23 cellular contexts compared by ENCODE assay signal in genomic region chr11:45094958-45095690, GRCh38. TPM values are rescaled to one million over a fixed set of nuclear protein-coding genes. Genes with fewer than 3 reads are reported as not detected.
DNase-seq lines count a peak whose midpoint lies in the region; ATAC-seq, FAIRE-seq and TF ChIP-seq lines count a peak whose summit lies in the region.
"Had no signal": no experiment of that assay in that cellular context is flagged by ENCODE, and none has a peak within 500 bp of the region (broad histone marks: within the 10 kb centered on the region; RNA-seq: fewer than 3 reads in every experiment).

No MANE protein-coding gene starts in this region.

- H3K79me2 ChIP-seq in HepG2 (ENCODE audit: insufficient read depth, low read length), result no peaks in the 10 kb centered on the region

- WGBS in HepG2 (ENCODE audit: low lambda C conversion rate), result 3% methylated on average over 7 of the region's 10 CpGs

- no peak for TF ChIP-seq CTCF in HepG2 (CRISPR knock-in tag; IDR thresholded peaks at IDR 0.05)
- TF ChIP-seq CTCF in foreskin keratinocyte (conservative IDR thresholded peaks at IDR 0.05), result no peak
- TF ChIP-seq CTCF in GM10248 (IDR thresholded peaks at IDR 0.05; ENCODE audit: control extremely low read depth, extremely low read depth, low read depth, missing control alignments), result no peak

- H3K27ac ChIP-seq in HepG2 (ENCODE audit: extremely low read length, insufficient read depth, low read length) (no peak overlapping the region), foreskin keratinocyte (no peak overlapping the region)
- H3K27ac ChIP-seq: gastrocnemius medialis, prostate gland had no signal

- CTCF ChIA-PET in HepG2 (lab: Yijun Ruan, JAX; ENCODE audit: low intra/inter-chr PET ratio, low total read pairs), result no interaction called here
- CTCF ChIA-PET in GM10248 (lab: Yijun Ruan, JAX), result interaction anchor here (0.6 to 21.9 kb wide), 5 partner anchors 10 to 238 kb away, joined by 3 to 899 read pairs (median 12); no protein-coding TSS in a partner anchor

- intact Hi-C loops in Right ventricle myocardium superior (cut with DNase I), result no loop called here
- intact Hi-C loops in cardiac septum (cut with DNase I), result no loop called here
- intact Hi-C loops in HepG2 (cut with micrococcal nuclease; ENCODE audit: unreplicated experiment), result no loop called here
- intact Hi-C loops in posterior vena cava (cut with DNase I), result no loop called here

- in situ Hi-C loops in HepG2 (cut with HindIII; ENCODE audit: extremely low pct_ligation_motif_present, low pct_unique_long_range_greater_than_20kb), result no loop called here

- ATAC-seq in Right ventricle myocardium superior (ENCODE audit: poor library complexity), result peak; percentile 51
- no peak for ATAC-seq in HepG2
- no peak for ATAC-seq in foreskin keratinocyte
- ATAC-seq: gastrocnemius medialis had no signal

- no peaks in the 10 kb centered on the region for H3K36me3 ChIP-seq in HepG2 (replicated peaks in 1 of 2; ENCODE audit: control insufficient read depth in 1 of 2, insufficient read depth in 2 of 2, low read length in 2 of 2)
- H3K36me3 ChIP-seq: gastrocnemius medialis, HAP-1, prostate gland had no signal

- POLR2A ChIA-PET in HepG2 (lab: Yijun Ruan, JAX) (no interaction called here), GM10248 (lab: Yijun Ruan, JAX) (no interaction called here)

- H3K9ac ChIP-seq in HepG2 (ENCODE audit: insufficient read depth, low read depth, low read length), result no peak overlapping the region

- no peak for TF ChIP-seq RAD21 in HepG2 (CRISPR knock-in tag; IDR thresholded peaks at IDR 0.05)

- FAIRE-seq in HepG2 (lab: Jason Lieb, UNC), result no peak
- FAIRE-seq: small intestine had no signal

- no TSS peak for BruUV-seq in HepG2 (replicated peaks; lab: Mats Ljungman, UMichigan)

- H3K9me3 ChIP-seq in HepG2 (ENCODE audit: low read length), result no peaks in the 10 kb centered on the region
- H3K9me3 ChIP-seq: gastrocnemius medialis, HAP-1, prostate gland had no signal

- peaks cover 0 to 10% of the 10 kb centered on the region in 2 experiments; a peak in 3 of 5 replicates for H3K27me3 ChIP-seq in HepG2 (ENCODE audit: control insufficient read depth in 1 of 2, insufficient read depth in 2 of 2, low read length in 2 of 2)
- no peaks in the 10 kb centered on the region for H3K27me3 ChIP-seq in foreskin keratinocyte

- H4K20me1 ChIP-seq in HepG2 (ENCODE audit: insufficient read depth, low read length), result no peaks in the 10 kb centered on the region; the same call in 1 of the 2 replicates

- H3K4me1 ChIP-seq in HepG2 (ENCODE audit: insufficient read depth, low read length) (no peaks in the 10 kb centered on the region), foreskin keratinocyte (peaks cover 15% of the 10 kb centered on the region)
- H3K4me1 ChIP-seq: HAP-1, prostate gland had no signal

- DNase-seq in NCI-H1105 (lab: John Stamatoyannopoulos, UW) (peak; percentile 9), NCI-H1105 treated with DMSO at 0.1 percent for 48 hours (lab: John Stamatoyannopoulos, UW) (no peak), Right ventricle myocardium superior (no peak), cardiac septum (ENCODE audit: low spot score) (no peak), HepG2 (ENCODE audit: low spot score) (no peak), posterior vena cava (ENCODE audit: low spot score) (no peak), foreskin keratinocyte (no peak), GM10248 (ENCODE audit: extremely low spot score) (no peak)
- DNase-seq: 8988T; activated CD4-positive, alpha-beta T cell treated with anti-CD3 and anti-CD28 coated beads, Interleukin-2, amount 10 ng/mL, durations not matched to agents 7 days and 5 days; activated naive CD4-positive, alpha-beta T cell treated with anti-CD3 and anti-CD28 coated beads, Interleukin-2, amount 50 U/mL, for 16 hours; anterior cingulate cortex; cerebellar nuclear complex; effector CD4-positive, alpha-beta T cell; EL; gastrocnemius medialis; KG1; NCI-H2107; small intestine; stimulated activated CD4-positive, alpha-beta T cell treated with anti-CD3 and anti-CD28 coated beads, Interleukin-2, amount 100 ng/mL, for 48 hours; trophoblast cell had no signal

- H3K4me2 ChIP-seq in HepG2 (ENCODE audit: low read depth, low read length), result no peak overlapping the region

- TF ChIP-seq POLR2A in HepG2 (IDR thresholded peaks at IDR 0.05; ENCODE audit: insufficient read depth in 1 of 2, low read depth in 2 of 2, low read length in 2 of 2), result no peak

- TF ChIP-seq EP300 in HepG2 (IDR thresholded peaks at IDR 0.05; ENCODE audit: low read depth in 2 of 2, low read length in 2 of 2) (no peak), HepG2 (CRISPR knock-in tag; IDR thresholded peaks at IDR 0.05; ENCODE audit: borderline replicate concordance) (no peak)

- H3K4me3 ChIP-seq in HepG2 (replicated peaks in 1 of 3; ENCODE audit: insufficient read depth in 1 of 3, low read depth in 2 of 3, low read length in 3 of 3), result no peak overlapping the region
- H3K4me3 ChIP-seq: gastrocnemius medialis, HAP-1, prostate gland had no signal

- no peak overlapping the region for H2AFZ ChIP-seq in HepG2 (ENCODE audit: low read length)

TF ChIP-seq in HepG2, 621 proteins besides CTCF, POLR2A, EP300 and RAD21:
- peak; percentile 2 for TF ChIP-seq PCBP2 (optimal IDR thresholded peaks at IDR 0.05; ENCODE audit: low read depth, low read length, poor library complexity, severe bottlenecking)
- no peak for TF ChIP-seq JARID2 (CRISPR knock-in tag; IDR thresholded peaks at IDR 0.05; ENCODE audit: insufficient replicate concordance)
- TF ChIP-seq SUZ12 (IDR thresholded peaks at IDR 0.05; ENCODE audit: low read depth, low read length), result no peak

RNA-seq across cellular contexts. Expression of gene PRDM11, which starts 51.3 kb away (rescaled TPM):
- total RNA-seq in Right ventricle myocardium superior (17.3 TPM), cardiac septum (20.7 TPM), HepG2 (2016; rRNA removed; fragmentation: Illumina TruSeq; extraction: Trizol) (4.1 and 4.7 TPM in 2 replicates), posterior vena cava (10 to 100 TPM; 21.1 to 24.5 TPM), foreskin keratinocyte (5.7 and 6.2 TPM in 2 replicates)
- 1.5 and 1.8 TPM in 2 replicates for total RNA-seq in HepG2 (2016; cell fraction: cytosol; rRNA removed; fragmentation: Illumina TruSeq; extraction: Trizol; ENCODE audit: low read depth)
- 3.4 and 4.3 TPM in 2 replicates for total RNA-seq in HepG2 (2016; cell fraction: insoluble cytoplasmic fraction; rRNA removed; fragmentation: Illumina TruSeq; extraction: Trizol)
- total RNA-seq in HepG2 (2016; cell fraction: membrane; rRNA removed; fragmentation: Illumina TruSeq; extraction: Trizol), result 3.9 and 5.2 TPM in 2 replicates
- total RNA-seq in HepG2 (2016; cell fraction: nucleus; rRNA removed; fragmentation: Illumina TruSeq; extraction: Trizol), result 4.6 and 6.1 TPM in 2 replicates
- polyA plus RNA-seq in HepG2 (2011; rRNA removed) (3.3 and 3.4 TPM in 2 replicates), foreskin keratinocyte (2.6 and 3.3 TPM in 2 replicates)
- 2.0 and 2.7 TPM in 2 replicates for polyA plus RNA-seq in HepG2 (2011; cell fraction: cytosol; rRNA removed)
- polyA plus RNA-seq in HepG2 (2011; cell fraction: nucleus; rRNA removed), result 6.4 and 6.7 TPM in 2 replicates
- polyA plus RNA-seq in HepG2 (2012), result 2.3 and 2.4 TPM in 2 replicates
- polyA plus RNA-seq in HepG2 (2016; cell fraction: cytosol; fragmentation: Illumina TruSeq; extraction: Trizol; ENCODE audit: low read depth), result 0.77 and 0.81 TPM in 2 replicates
- 2.8 and 4.0 TPM in 2 replicates for polyA plus RNA-seq in HepG2 (2016; cell fraction: insoluble cytoplasmic fraction; fragmentation: Illumina TruSeq; extraction: Trizol; ENCODE audit: low read depth)
- 2.1 and 2.4 TPM in 2 replicates for polyA plus RNA-seq in HepG2 (2016; cell fraction: membrane; fragmentation: Illumina TruSeq; extraction: Trizol; ENCODE audit: low read depth)
- 7.1 and 7.4 TPM in 2 replicates for polyA plus RNA-seq in HepG2 (2016; cell fraction: nucleus; fragmentation: Illumina TruSeq; extraction: Trizol; ENCODE audit: insufficient read depth, low read depth)
- 7.8 and 17.5 TPM in 2 replicates for polyA minus RNA-seq in HepG2 (2011; rRNA and poly(A)+ RNA removed; ENCODE audit: low replicate concordance)
- polyA minus RNA-seq in HepG2 (2011; cell fraction: cytosol; rRNA and poly(A)+ RNA removed), result 3.5 and 6.2 TPM in 2 replicates
- 5.0 and 7.6 TPM in 2 replicates for polyA minus RNA-seq in HepG2 (2011; cell fraction: nucleus; rRNA and poly(A)+ RNA removed)
